ENCODE assay signal across 8 cellular contexts in genomic region chr2:97113050-97113881, GRCh38. TPM values are rescaled to one million over a fixed set of nuclear protein-coding genes. Genes with fewer than 3 reads are reported as not detected.
DNase-seq lines count a peak whose midpoint lies in the region; ATAC-seq, FAIRE-seq and TF ChIP-seq lines count a peak whose summit lies in the region.
"Not testable (repeated sequence)": the region's sequence is repeated elsewhere in the genome, so short reads cannot be mapped to it uniquely, and the experiment has no call there.

TSS of gene ANKRD36 (plus strand) at chr2:97113153. CDS start at chr2:97113740, 587 bp downstream.

- H3K79me2 ChIP-seq in OCI-LY7 (ENCODE audit: insufficient read depth, low read depth, low read length); endothelial cell of umbilical vein (ENCODE audit: control insufficient read depth, insufficient read depth, low read length): not testable (repeated sequence)

- H3K9me3 Mint-ChIP-seq in activated T-cell treated with anti-CD3 and anti-CD28 coated beads, Interleukin-2, amount 50 U/mL, for 24 hours: not testable (repeated sequence)

- not testable (repeated sequence) for H3K9me1 ChIP-seq in endothelial cell of umbilical vein (replicated peaks; ENCODE audit: control insufficient read depth, extremely low read depth, insufficient read depth, low read length)

- peak within 1 kb of the TSS; percentile 98 for H3K27ac Mint-ChIP-seq in activated T-cell treated with anti-CD3 and anti-CD28 coated beads, Interleukin-2, amount 50 U/mL, for 24 hours

- POLR2A ChIA-PET in OCI-LY7 (lab: Charles Lee); endothelial cell of umbilical vein (lab: Charles Lee): not testable (repeated sequence)

- DNase-seq in ACHN: peak; percentile 83
- peak; percentile 91 for DNase-seq in OCI-LY7 (ENCODE audit: low spot score)
- peak; percentile 93 for DNase-seq in activated T-cell treated with anti-CD3 and anti-CD28 coated beads, Interleukin-2, amount 50 U/mL, for 24 hours
- peak; percentile 74 for DNase-seq in endothelial cell of umbilical vein (ENCODE audit: low read depth, low spot score)
- peak; percentile 79 for DNase-seq in lung (ENCODE audit: low spot score)
- DNase-seq in stimulated activated CD4-positive, alpha-beta T cell treated with anti-CD3 and anti-CD28 coated beads, Interleukin-1b, Interleukin-23, amount 100 ng/mL, for 24 hours (ENCODE audit: low read depth in 4 of 4, low spot score in 1 of 4): peak; percentile 60 to 84 (median 69)

- dilution Hi-C loops in endothelial cell of umbilical vein (cut with MboI; ENCODE audit: extremely low pct_ligation_motif_present, low sequenced_read_pairs): not testable (repeated sequence)

- BruUV-seq in OCI-LY7 (replicated peaks; lab: Mats Ljungman, UMichigan): not testable (repeated sequence)
- BruUV-seq in endothelial cell of umbilical vein (replicated peaks; lab: Mats Ljungman, UMichigan): TSS peak; percentile 37

- CTCF ChIA-PET in OCI-LY7 (lab: Charles Lee; ENCODE audit: unreplicated experiment): not testable (repeated sequence)
- CTCF ChIA-PET in endothelial cell of umbilical vein (lab: Charles Lee): interaction anchor here (1.0 to 1.9 kb wide), 7 partner anchors 97 to 300 kb away, joined by 3 to 16 read pairs (median 6); partner anchors contain the start of genes ANKRD39 and CNNM3

- H3K36me3 Mint-ChIP-seq in activated T-cell treated with anti-CD3 and anti-CD28 coated beads, Interleukin-2, amount 50 U/mL, for 24 hours (ENCODE audit: low read depth): peaks cover 13% of the 10 kb centered on the region

- peak within 1 kb of the TSS; percentile 73 for H3K9ac ChIP-seq in endothelial cell of umbilical vein (replicated peaks; ENCODE audit: extremely low read depth, insufficient read depth, low read length)

- H3K4me3 ChIP-seq in OCI-LY7 (ENCODE audit: low read depth, low read length, poor library complexity, severe bottlenecking) (peak within 1 kb of the TSS; percentile 75), endothelial cell of umbilical vein (replicated peaks in 1 of 3; ENCODE audit: insufficient read depth in 1 of 3, low read depth in 1 of 3, low read length in 3 of 3) (peak within 1 kb of the TSS; percentile 59 to 70 (median 66)), lung (peak within 1 kb of the TSS; percentile 60)

- peak; percentile 35 for TF ChIP-seq POLR2A in endothelial cell of umbilical vein (IDR thresholded peaks at IDR 0.05; ENCODE audit: low read depth, low read length)

- not testable (repeated sequence) for H4K20me1 ChIP-seq in OCI-LY7 (ENCODE audit: insufficient read depth, low read length); endothelial cell of umbilical vein (replicated peaks; ENCODE audit: control insufficient read depth, extremely low read depth, insufficient read depth, low read length)

- H3K9me3 ChIP-seq in OCI-LY7 (ENCODE audit: low read length); endothelial cell of umbilical vein (replicated peaks; ENCODE audit: control insufficient read depth, insufficient read depth, low read length); lung (ENCODE audit: control insufficient read depth in 2 of 2, insufficient read depth in 1 of 2, low read length in 1 of 2): not testable (repeated sequence)

- H2AFZ ChIP-seq in OCI-LY7 (ENCODE audit: low read length) (peak within 1 kb of the TSS; percentile 95), endothelial cell of umbilical vein (ENCODE audit: low read depth, low read length) (peak within 1 kb of the TSS; percentile 96)

- 0% methylated on average over 31 to 63 of the region's 74 CpGs for WGBS in lung, 2 donors

- not testable (repeated sequence) for FAIRE-seq in endothelial cell of umbilical vein (lab: Jason Lieb, UNC)

- H3K4me2 ChIP-seq in OCI-LY7 (ENCODE audit: low read length): peak within 1 kb of the TSS; percentile 90
- peak within 1 kb of the TSS; percentile 75 for H3K4me2 ChIP-seq in endothelial cell of umbilical vein (ENCODE audit: insufficient read depth, low read length)

- TF ChIP-seq CTCF in OCI-LY7 (conservative IDR thresholded peaks at IDR 0.05; ENCODE audit: low read length): not testable (repeated sequence)
- TF ChIP-seq CTCF in endothelial cell of umbilical vein (IDR thresholded peaks at IDR 0.05; ENCODE audit: extremely low read depth in 1 of 2, insufficient read depth in 1 of 2, low read depth in 1 of 2, low read length in 2 of 2) (peak; percentile 24 to 58), lung (IDR thresholded peaks at IDR 0.05; ENCODE audit: control extremely low read depth, extremely low read depth) (peak; percentile 44)

- H3K4me1 ChIP-seq in OCI-LY7 (ENCODE audit: insufficient read depth, low read length, poor library complexity, severe bottlenecking); endothelial cell of umbilical vein (ENCODE audit: control insufficient read depth, extremely low read depth, insufficient read depth, low read length); lung (ENCODE audit: control insufficient read depth in 2 of 2, insufficient read depth in 2 of 2, low read length in 2 of 2): not testable (repeated sequence)

- H3K27me3 ChIP-seq in endothelial cell of umbilical vein (ENCODE audit: control insufficient read depth in 2 of 2, insufficient read depth in 2 of 2, low read length in 2 of 2); lung (ENCODE audit: control insufficient read depth, insufficient read depth): not testable (repeated sequence)

- H3K36me3 ChIP-seq in OCI-LY7 (ENCODE audit: insufficient read depth, low read length); endothelial cell of umbilical vein (ENCODE audit: control insufficient read depth in 2 of 2, extremely low read depth in 1 of 2, insufficient read depth in 2 of 2, low read length in 2 of 2); lung (ENCODE audit: control insufficient read depth in 2 of 2, insufficient read depth in 2 of 2, low read length in 2 of 2): not testable (repeated sequence)

- intact Hi-C loops in OCI-LY7 (cut with micrococcal nuclease; ENCODE audit: unreplicated experiment): loop anchor here (1.0 to 5.0 kb wide), 3 partner anchors 151 to 296 kb away; partner anchors contain the start of genes ANKRD39 and CNNM3
- intact Hi-C loops in endothelial cell of umbilical vein (cut with micrococcal nuclease): loop anchor here (1.0 kb wide), 1 partner anchor 255 kb away; the partner anchor contains the start of gene ANKRD39

- ATAC-seq in GM18873 (IDR thresholded peaks at IDR 0.05; ENCODE audit: low FRiP score, unreplicated experiment): peak; percentile 77
- ATAC-seq in HG02943 (IDR thresholded peaks at IDR 0.05; ENCODE audit: low read depth, unreplicated experiment): peak; percentile 90
- ATAC-seq in lung (ENCODE audit: insufficient read depth, low FRiP score): peak; percentile 96

- peak within 1 kb of the TSS; percentile 98 for H3K4me3 Mint-ChIP-seq in activated T-cell treated with anti-CD3 and anti-CD28 coated beads, Interleukin-2, amount 50 U/mL, for 24 hours

- not testable (repeated sequence) for H3K9me2 ChIP-seq in OCI-LY7 (ENCODE audit: insufficient read depth, low read length)

- H3K4me1 Mint-ChIP-seq in activated T-cell treated with anti-CD3 and anti-CD28 coated beads, Interleukin-2, amount 50 U/mL, for 24 hours (ENCODE audit: low read depth): not testable (repeated sequence)

- H3K27ac ChIP-seq in OCI-LY7 (ENCODE audit: low read depth, low read length, poor library complexity, severe bottlenecking): peak within 1 kb of the TSS; percentile 84
- H3K27ac ChIP-seq in endothelial cell of umbilical vein (ENCODE audit: insufficient read depth, low read depth, low read length): peak within 1 kb of the TSS; percentile 61
- H3K27ac ChIP-seq in lung (ENCODE audit: low read depth in 1 of 2, low read length in 1 of 2): peak within 1 kb of the TSS; percentile 89 to 94

- in situ Hi-C loops in ACHN (cut with HindIII; ENCODE audit: low pct_ligation_motif_present, low pct_unique_long_range_greater_than_20kb, low sequenced_read_pairs): not testable (repeated sequence)

- H3K27me3 Mint-ChIP-seq in activated T-cell treated with anti-CD3 and anti-CD28 coated beads, Interleukin-2, amount 50 U/mL, for 24 hours: not testable (repeated sequence)

TF ChIP-seq in endothelial cell of umbilical vein, 7 proteins besides CTCF, POLR2A, EP300 and RAD21:
- peak; percentile 36 for TF ChIP-seq POLR2AphosphoS5 (IDR thresholded peaks at IDR 0.05; ENCODE audit: insufficient read depth, low read depth, low read length)

RNA-seq across cellular contexts. Expression of gene ANKRD36, which starts in this region (rescaled TPM):
- total RNA-seq in OCI-LY7 (2014; rRNA removed; shearing (Covaris generic)): 63.7 and 76.2 TPM in 2 replicates
- total RNA-seq in OCI-LY7 (2022): 60.5 and 65.5 TPM in 2 replicates
- total RNA-seq in endothelial cell of umbilical vein: 55.0 and 91.7 TPM in 2 replicates
- polyA plus RNA-seq in endothelial cell of umbilical vein: 6.7 and 7.2 TPM in 2 replicates
- 3.0 and 3.2 TPM in 2 replicates for polyA plus RNA-seq in endothelial cell of umbilical vein (2011; cell fraction: cytosol; rRNA removed)
- 98.0 and 98.3 TPM in 2 replicates for polyA plus RNA-seq in endothelial cell of umbilical vein (2011; cell fraction: nucleus; rRNA removed)
- polyA plus RNA-seq in endothelial cell of umbilical vein (2012): 8.7 and 10.6 TPM in 2 replicates
- 121 and 123 TPM in 2 replicates for polyA minus RNA-seq in endothelial cell of umbilical vein
- 3.4 TPM for polyA minus RNA-seq in endothelial cell of umbilical vein (2011; cell fraction: cytosol; rRNA and poly(A)+ RNA removed)
- 336 and 424 TPM in 2 replicates for polyA minus RNA-seq in endothelial cell of umbilical vein (2011; cell fraction: nucleus; rRNA and poly(A)+ RNA removed)
- 10 to 100 TPM; 23.8 to 96.4 TPM for total RNA-seq in lung
- polyA plus RNA-seq in lung: 1 to 10 TPM; 1.5 to 8.5 TPM

Comparison
In these comparisons a context has a peak if more than half of its experiments do, and no peak if none do; other contexts are left out.
1. Peak in every context shown above with its lines: DNase-seq, ATAC-seq, H3K4me3 ChIP-seq and H3K27ac ChIP-seq.